32 cellular contexts compared by ENCODE assay signal in the genomic region with DNA sequence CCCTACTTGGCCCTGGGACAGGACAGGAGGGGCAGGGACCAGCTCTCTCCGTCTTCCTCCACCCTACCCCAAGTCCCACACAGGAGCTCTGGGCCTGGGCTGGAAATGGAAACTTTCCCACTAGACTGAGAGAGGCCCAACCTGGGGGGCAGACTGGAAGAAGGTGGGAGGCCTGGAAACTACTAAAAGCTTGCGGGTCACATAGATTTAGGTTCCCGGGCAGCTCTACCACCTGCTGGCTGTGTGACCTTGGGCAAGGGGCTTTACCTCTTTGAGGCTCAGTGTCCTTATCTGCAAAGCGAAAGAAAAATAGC. TPM values are rescaled to one million over a fixed set of nuclear protein-coding genes. Genes with fewer than 3 reads are reported as not detected.
DNase-seq lines count a peak whose midpoint lies in the region; ATAC-seq and TF ChIP-seq lines count a peak whose summit lies in the region.
"Had no signal": no experiment of that assay in that cellular context is flagged by ENCODE, and none has a peak within 500 bp of the region (broad histone marks: within the 10 kb centered on the region; RNA-seq: fewer than 3 reads in every experiment).

No MANE protein-coding gene starts in this region.

- peak overlapping the region; percentile 68 for H3K4me3 Mint-ChIP-seq in nephron progenitor cell
- H3K4me3 Mint-ChIP-seq: activated CD8-positive, alpha-beta T cell treated with anti-CD3 and anti-CD28 coated beads for 36 hours; CD8-positive, alpha-beta memory T cell; HFFc6; naive B cell; stimulated activated effector memory CD8-positive, alpha-beta T cell treated with anti-CD3 and anti-CD28 coated beads, Interleukin-12 subunit alpha, Interleukin-12 subunit beta, amount 100 ng/mL, for 72 hours had no signal

- H3K4me2 ChIP-seq in hepatocyte, result peak overlapping the region; percentile 86
- H3K4me2 ChIP-seq: PC-9 had no signal

- H3K36me3 Mint-ChIP-seq in nephron progenitor cell (ENCODE audit: low read depth), result no peaks in the 10 kb centered on the region
- H3K36me3 Mint-ChIP-seq: stimulated activated effector memory CD8-positive, alpha-beta T cell treated with anti-CD3 and anti-CD28 coated beads, Interleukin-12 subunit alpha, Interleukin-12 subunit beta, amount 100 ng/mL, for 72 hours had no signal

- no peaks in the 10 kb centered on the region for H3K36me3 ChIP-seq in ES-I3 (ENCODE audit: insufficient read depth, low read length)
- H3K36me3 ChIP-seq in hepatocyte (replicated peaks; ENCODE audit: insufficient read depth, low read depth), result no peaks in the 10 kb centered on the region
- H3K36me3 ChIP-seq: BE2C, breast epithelium, gastrocnemius medialis, tibial nerve had no signal

- DNase-seq in hepatocyte (ENCODE audit: low spot score) (no peak), nephron progenitor cell (no peak), NCI-H1417 treated with DMSO at 0.1 percent for 48 hours (lab: John Stamatoyannopoulos, UW) (no peak), foreskin keratinocyte (no peak), GM13977 (ENCODE audit: low spot score) (no peak)
- DNase-seq: activated CD4-positive, CD25-positive, alpha-beta regulatory T cell treated with anti-CD3 and anti-CD28 coated beads, Interleukin-2, amount 50 U/mL, for 72 hours; activated CD8-positive, alpha-beta memory T cell treated with anti-CD3 and anti-CD28 coated beads, Interleukin-2, amount 50 U/mL, for 48 hours; activated CD8-positive, alpha-beta T cell treated with anti-CD3 and anti-CD28 coated beads for 36 hours; activated naive CD4-positive, alpha-beta T cell treated with anti-CD3 and anti-CD28 coated beads, Interleukin-2, amount 50 U/mL, for 16 hours; amygdala; BE2C; CD8-positive, alpha-beta memory T cell; DMS 273 treated with DMSO at 0.1 percent for 48 hours; gastrocnemius medialis; HFFc6; Kasumi-1; kidney; naive B cell; NCI-H1436; NCI-H2081; NCI-H2227 treated with DMSO at 0.1 percent for 48 hours; PC-9; SHP77; T-helper 2 cell had no signal

- no peak for TF ChIP-seq RAD21 in Ishikawa (IDR thresholded peaks at IDR 0.05; ENCODE audit: low read depth)

- H3K27ac Mint-ChIP-seq in nephron progenitor cell, result no peak overlapping the region
- H3K27ac Mint-ChIP-seq: activated CD8-positive, alpha-beta T cell treated with anti-CD3 and anti-CD28 coated beads for 36 hours; activated T-helper 2 cell treated with anti-CD3 and anti-CD28 coated beads, Interferon-gamma antibody, Interleukin-2, Interleukin-4, amounts not matched to agents 10 μg/mL and 5 μg/mL and 100 μg/mL, durations not matched to agents 14 hours and 24 hours and 36 hours; CD8-positive, alpha-beta memory T cell; HFFc6; naive B cell; stimulated activated effector memory CD8-positive, alpha-beta T cell treated with anti-CD3 and anti-CD28 coated beads, Interleukin-12 subunit alpha, Interleukin-12 subunit beta, amount 100 ng/mL, for 72 hours had no signal

- peaks cover 11% of the 10 kb centered on the region; the same call in 1 of the 2 replicates for H3K4me1 ChIP-seq in ES-I3 (ENCODE audit: insufficient read depth, low read length)
- peaks cover 8% of the 10 kb centered on the region for H3K4me1 ChIP-seq in hepatocyte (ENCODE audit: insufficient read depth)
- H3K4me1 ChIP-seq in foreskin keratinocyte, result peaks cover 14% of the 10 kb centered on the region
- H3K4me1 ChIP-seq: BE2C, breast epithelium, gastrocnemius medialis had no signal

- peaks cover 4% of the 10 kb centered on the region for H3K9me3 Mint-ChIP-seq in nephron progenitor cell
- H3K9me3 Mint-ChIP-seq: activated CD8-positive, alpha-beta T cell treated with anti-CD3 and anti-CD28 coated beads for 36 hours; activated T-helper 2 cell treated with anti-CD3 and anti-CD28 coated beads, Interferon-gamma antibody, Interleukin-2, Interleukin-4, amounts not matched to agents 10 μg/mL and 5 μg/mL and 100 μg/mL, durations not matched to agents 14 hours and 24 hours and 36 hours; HFFc6 had no signal

- H3K27me3 ChIP-seq in hepatocyte (peaks cover 39% of the 10 kb centered on the region), foreskin keratinocyte (peaks cover 41% of the 10 kb centered on the region)

- 50% methylated on average over 4 of the region's 4 CpGs for WGBS in hepatocyte (ENCODE audit: low lambda C conversion rate, missing lambda C conversion rate)

- no peaks in the 10 kb centered on the region for H3K9me2 ChIP-seq in hepatocyte (replicated peaks; ENCODE audit: insufficient read depth)

- no peak overlapping the region for H2AFZ ChIP-seq in hepatocyte
- H2AFZ ChIP-seq: PC-9 had no signal

- no peak for TF ChIP-seq EP300 in Ishikawa (IDR thresholded peaks at IDR 0.05; ENCODE audit: borderline replicate concordance)

- ATAC-seq in foreskin keratinocyte, result no peak
- no peak for ATAC-seq in GM18517 (IDR thresholded peaks at IDR 0.05; ENCODE audit: unreplicated experiment)
- ATAC-seq: activated CD8-positive, alpha-beta T cell treated with anti-CD3 and anti-CD28 coated beads for 36 hours; gastrocnemius medialis; stimulated activated effector memory CD8-positive, alpha-beta T cell treated with anti-CD3 and anti-CD28 coated beads, Interleukin-12 subunit alpha, Interleukin-12 subunit beta, amount 100 ng/mL, for 72 hours had no signal

- no peaks in the 10 kb centered on the region for H3K79me2 ChIP-seq in hepatocyte

- H3K9me3 ChIP-seq in ES-I3 (ENCODE audit: control insufficient read depth, insufficient read depth, low read length) (no peaks in the 10 kb centered on the region), hepatocyte (ENCODE audit: low read depth) (no peaks in the 10 kb centered on the region)
- H3K9me3 ChIP-seq: BE2C, breast epithelium, gastrocnemius medialis had no signal

- peaks cover 17% of the 10 kb centered on the region for H3K4me1 Mint-ChIP-seq in nephron progenitor cell

- H3K27ac ChIP-seq in hepatocyte (no peak overlapping the region), foreskin keratinocyte (no peak overlapping the region)
- H3K27ac ChIP-seq: breast epithelium, gastrocnemius medialis, HL-60, PC-9, tibial nerve had no signal

- peak overlapping the region; percentile 61; the same call in 1 of the 2 replicates for H3K9ac ChIP-seq in ES-I3 (ENCODE audit: low read depth, low read length)

- H3K27me3 Mint-ChIP-seq in nephron progenitor cell (ENCODE audit: low read depth, poor library complexity), result peaks cover 62% of the 10 kb centered on the region

- in situ Hi-C loops in GM13977 (cut with MboI; ENCODE audit: low pct_unique_long_range_greater_than_20kb, low sequenced_read_pairs, unreplicated experiment), result no loop called here

- no peak overlapping the region for H3K4me3 ChIP-seq in hepatocyte
- H3K4me3 ChIP-seq: PC-9 had no signal

- TF ChIP-seq CTCF in hepatocyte (IDR thresholded peaks at IDR 0.05; ENCODE audit: poor library complexity), result no peak
- TF ChIP-seq CTCF in nephron progenitor cell (IDR thresholded peaks at IDR 0.05), result no peak
- TF ChIP-seq CTCF in foreskin keratinocyte (conservative IDR thresholded peaks at IDR 0.05), result no peak
- no peak for TF ChIP-seq CTCF in GM13977 (IDR thresholded peaks at IDR 0.05; ENCODE audit: extremely low read depth, insufficient read depth, missing control alignments)

- H4K20me1 ChIP-seq in hepatocyte (ENCODE audit: insufficient read depth, poor library complexity, severe bottlenecking), result no peaks in the 10 kb centered on the region

TF ChIP-seq in Ishikawa, 13 proteins besides CTCF, POLR2A, EP300 and RAD21:
- TF ChIP-seq CEBPB (IDR thresholded peaks at IDR 0.05) (no peak), TAF1 (IDR thresholded peaks at IDR 0.05; ENCODE audit: low read depth) (no peak), CREB1 (IDR thresholded peaks at IDR 0.05; ENCODE audit: low read depth) (no peak), NFIC (IDR thresholded peaks at IDR 0.05) (no peak), ZBTB7A (IDR thresholded peaks at IDR 0.05; ENCODE audit: low read depth) (0 out of 2 replicates have a peak, but pooled peaks have one; percentile 1), TCF12 (IDR thresholded peaks at IDR 0.05; ENCODE audit: low read depth) (no peak)
- TF ChIP-seq, protein P1, sequence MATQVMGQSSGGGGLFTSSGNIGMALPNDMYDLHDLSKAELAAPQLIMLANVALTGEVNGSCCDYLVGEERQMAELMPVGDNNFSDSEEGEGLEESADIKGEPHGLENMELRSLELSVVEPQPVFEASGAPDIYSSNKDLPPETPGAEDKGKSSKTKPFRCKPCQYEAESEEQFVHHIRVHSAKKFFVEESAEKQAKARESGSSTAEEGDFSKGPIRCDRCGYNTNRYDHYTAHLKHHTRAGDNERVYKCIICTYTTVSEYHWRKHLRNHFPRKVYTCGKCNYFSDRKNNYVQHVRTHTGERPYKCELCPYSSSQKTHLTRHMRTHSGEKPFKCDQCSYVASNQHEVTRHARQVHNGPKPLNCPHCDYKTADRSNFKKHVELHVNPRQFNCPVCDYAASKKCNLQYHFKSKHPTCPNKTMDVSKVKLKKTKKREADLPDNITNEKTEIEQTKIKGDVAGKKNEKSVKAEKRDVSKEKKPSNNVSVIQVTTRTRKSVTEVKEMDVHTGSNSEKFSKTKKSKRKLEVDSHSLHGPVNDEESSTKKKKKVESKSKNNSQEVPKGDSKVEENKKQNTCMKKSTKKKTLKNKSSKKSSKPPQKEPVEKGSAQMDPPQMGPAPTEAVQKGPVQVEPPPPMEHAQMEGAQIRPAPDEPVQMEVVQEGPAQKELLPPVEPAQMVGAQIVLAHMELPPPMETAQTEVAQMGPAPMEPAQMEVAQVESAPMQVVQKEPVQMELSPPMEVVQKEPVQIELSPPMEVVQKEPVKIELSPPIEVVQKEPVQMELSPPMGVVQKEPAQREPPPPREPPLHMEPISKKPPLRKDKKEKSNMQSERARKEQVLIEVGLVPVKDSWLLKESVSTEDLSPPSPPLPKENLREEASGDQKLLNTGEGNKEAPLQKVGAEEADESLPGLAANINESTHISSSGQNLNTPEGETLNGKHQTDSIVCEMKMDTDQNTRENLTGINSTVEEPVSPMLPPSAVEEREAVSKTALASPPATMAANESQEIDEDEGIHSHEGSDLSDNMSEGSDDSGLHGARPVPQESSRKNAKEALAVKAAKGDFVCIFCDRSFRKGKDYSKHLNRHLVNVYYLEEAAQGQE (IDR thresholded peaks at IDR 0.05; ENCODE audit: low read depth), result no peak
- TF ChIP-seq, protein P2, sequence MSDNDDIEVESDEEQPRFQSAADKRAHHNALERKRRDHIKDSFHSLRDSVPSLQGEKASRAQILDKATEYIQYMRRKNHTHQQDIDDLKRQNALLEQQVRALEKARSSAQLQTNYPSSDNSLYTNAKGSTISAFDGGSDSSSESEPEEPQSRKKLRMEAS (IDR thresholded peaks at IDR 0.05), result no peak
- TF ChIP-seq, protein P3, sequence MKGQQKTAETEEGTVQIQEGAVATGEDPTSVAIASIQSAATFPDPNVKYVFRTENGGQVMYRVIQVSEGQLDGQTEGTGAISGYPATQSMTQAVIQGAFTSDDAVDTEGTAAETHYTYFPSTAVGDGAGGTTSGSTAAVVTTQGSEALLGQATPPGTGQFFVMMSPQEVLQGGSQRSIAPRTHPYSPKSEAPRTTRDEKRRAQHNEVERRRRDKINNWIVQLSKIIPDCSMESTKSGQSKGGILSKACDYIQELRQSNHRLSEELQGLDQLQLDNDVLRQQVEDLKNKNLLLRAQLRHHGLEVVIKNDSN (IDR thresholded peaks at IDR 0.05), result no peak
TF ChIP-seq in Ishikawa: peak in this region for 1.

RNA-seq across cellular contexts. Expression of a gene that starts 49.9 kb away (rescaled TPM):
- total RNA-seq in hepatocyte (23.6 and 25.8 TPM in 2 replicates), foreskin keratinocyte (12.3 and 13.0 TPM in 2 replicates)
- polyA plus RNA-seq in hepatocyte (18.6 and 21.9 TPM in 2 replicates), foreskin keratinocyte (14.4 and 14.9 TPM in 2 replicates)
